In the genomic region with DNA sequence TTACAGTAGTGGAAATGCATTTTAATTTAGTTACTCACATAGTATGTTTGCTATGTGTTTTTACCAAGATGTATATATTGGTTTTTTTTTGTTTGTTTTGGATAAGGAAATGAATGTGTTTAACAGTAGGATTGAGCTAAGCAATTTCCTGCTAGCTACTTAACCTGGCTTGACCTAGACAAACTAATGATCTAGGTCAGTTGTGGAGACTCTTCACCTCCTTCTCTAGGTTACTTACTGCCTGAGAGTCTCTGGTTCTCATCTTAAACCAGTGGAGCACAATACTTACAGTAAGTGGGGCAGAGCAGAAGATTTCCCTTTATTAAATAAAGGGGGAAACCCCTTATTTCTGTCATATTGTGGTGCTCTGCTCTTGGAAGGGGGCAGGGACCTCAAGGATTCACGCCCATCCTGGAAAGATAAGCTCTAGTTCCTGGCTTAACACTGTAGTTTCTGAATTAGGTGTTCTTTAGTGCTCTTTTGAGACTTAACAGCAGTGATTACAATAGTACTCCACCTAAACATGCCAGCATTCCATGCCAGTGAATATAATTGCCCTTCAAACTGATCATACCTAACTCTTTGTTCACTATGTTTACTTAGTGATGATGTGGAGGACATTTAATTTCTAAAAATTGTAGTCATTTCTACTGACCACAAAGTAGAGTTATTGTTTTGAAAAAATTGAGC, we compare ENCODE assay signal across 14 cellular contexts.
A peak's percentile ranks its signal among the peaks of the same experiment; 100 is the strongest.
DNase-seq lines count a peak whose midpoint lies in the region; ATAC-seq and TF ChIP-seq lines count a peak whose summit lies in the region.
"Had no signal": no experiment of that assay in that cellular context is flagged by ENCODE, and none has a peak within 500 bp of the region (broad histone marks: within the 10 kb centered on the region; RNA-seq: fewer than 3 reads in every experiment).

No MANE protein-coding gene starts in this region.

- H3K4ac ChIP-seq in IMR-90 (ENCODE audit: low read depth, low read length): peak overlapping the region; percentile 75

- peak overlapping the region; percentile 23 for H3K56ac ChIP-seq in IMR-90 (ENCODE audit: extremely low read depth, insufficient read depth, low read length)

- H3K79me1 ChIP-seq in IMR-90 (ENCODE audit: low read depth in 1 of 2, low read length in 2 of 2): peaks cover 9 to 17% of the 10 kb centered on the region in 2 experiments; a peak in 2 of 4 replicates

- peak overlapping the region; percentile 75 for H4K91ac ChIP-seq in IMR-90 (ENCODE audit: insufficient read depth, low read depth, low read length)

- H3K23ac ChIP-seq in IMR-90 (ENCODE audit: low read depth, low read length): peak overlapping the region; percentile 88; the same call in 1 of the 2 replicates

- H3K27me3 ChIP-seq in IMR-90 (ENCODE audit: control insufficient read depth, insufficient read depth, low read length) (no peaks in the 10 kb centered on the region), kidney epithelial cell (ENCODE audit: control insufficient read depth, insufficient read depth, low read length) (no peaks in the 10 kb centered on the region), Peyer's patch (no peaks in the 10 kb centered on the region)

- no peak for TF ChIP-seq RAD21 in IMR-90 (IDR thresholded peaks at IDR 0.05; ENCODE audit: low read length)

- H2AK5ac ChIP-seq in IMR-90 (ENCODE audit: low read depth, low read length): peak overlapping the region; percentile 54; the same call in 1 of the 2 replicates

- H3K18ac ChIP-seq in IMR-90 (ENCODE audit: low read depth, low read length): peak overlapping the region; percentile 97

- H3K4me1 ChIP-seq in IMR-90 (ENCODE audit: control insufficient read depth, insufficient read depth, low read length) (peaks cover 8% of the 10 kb centered on the region), Peyer's patch (no peaks in the 10 kb centered on the region)

- peak overlapping the region; percentile 97 for H2BK5ac ChIP-seq in IMR-90 (ENCODE audit: low read depth, low read length, poor library complexity, severe bottlenecking)

- no peak overlapping the region for H3K4me3 ChIP-seq in AG04449 (ENCODE audit: low read depth, low read length)
- no peak overlapping the region for H3K4me3 ChIP-seq in IMR-90 (ENCODE audit: insufficient read depth, low read depth, low read length)
- no peak overlapping the region for H3K4me3 ChIP-seq in kidney epithelial cell (ENCODE audit: low read depth, low read length)
- no peak overlapping the region for H3K4me3 ChIP-seq in Peyer's patch

- DNase-seq in AG04449 (ENCODE audit: low read depth, low spot score) (peak; percentile 29), IMR-90 (peak; percentile 79), astrocyte of the hippocampus (ENCODE audit: low read depth, low spot score) (peak; percentile 56), kidney epithelial cell (ENCODE audit: low read depth) (peak; percentile 41), NCI-H524 (lab: John Stamatoyannopoulos, UW) (no peak), Peyer's patch (no peak), KG1 (lab: John Stamatoyannopoulos, UW) (no peak)
- DNase-seq: activated CD8-positive, alpha-beta T cell treated with anti-CD3 and anti-CD28 coated beads for 36 hours; activated naive CD4-positive, alpha-beta T cell treated with anti-CD3 and anti-CD28 coated beads, Interleukin-2, amount 10 ng/mL, durations not matched to agents 7 days and 5 days; effector CD8-positive, alpha-beta T cell; MV-4-11; NCI-H774; stimulated activated naive B cell treated with anti-CD40 and anti-IgM and Interleukin-4, amounts not matched to agents 10 μg/mL and 1 μg/mL and 100 μg/mL, for 72 hours had no signal

- TF ChIP-seq POLR2A in IMR-90 (IDR thresholded peaks at IDR 0.05; ENCODE audit: low read depth, low read length) (no peak), Peyer's patch (IDR thresholded peaks at IDR 0.05) (no peak)

- peak overlapping the region; percentile 84 for H3K14ac ChIP-seq in IMR-90 (replicated peaks; ENCODE audit: low read depth, low read length)

- no peaks in the 10 kb centered on the region for H3K36me3 ChIP-seq in IMR-90 (ENCODE audit: control insufficient read depth, insufficient read depth, low read length)
- no peaks in the 10 kb centered on the region for H3K36me3 ChIP-seq in kidney epithelial cell (ENCODE audit: control insufficient read depth, insufficient read depth, low read length)
- no peaks in the 10 kb centered on the region for H3K36me3 ChIP-seq in Peyer's patch

- CTCF ChIA-PET in AG04449 (lab: Yijun Ruan, JAX) (interaction anchor here (1.0 to 4.2 kb wide), 3 partner anchors 13 to 229 kb away, joined by 6 to 58 read pairs (median 6); no protein-coding TSS in a partner anchor), IMR-90 (lab: Yijun Ruan, JAX) (interaction anchor here (1.4 kb wide), 1 partner anchor 13 kb away, joined by 5 read pairs; no protein-coding TSS in a partner anchor)

- peak overlapping the region; percentile 66; the same call in 1 of the 2 replicates for H2BK20ac ChIP-seq in IMR-90 (ENCODE audit: low read depth, low read length)

- peaks cover 6% of the 10 kb centered on the region for H3K9me1 ChIP-seq in IMR-90 (ENCODE audit: insufficient read depth, low read length)

- H3K9me3 ChIP-seq in IMR-90 (ENCODE audit: control insufficient read depth, insufficient read depth, low read length) (no peaks in the 10 kb centered on the region), Peyer's patch (no peaks in the 10 kb centered on the region)

- intact Hi-C loops in IMR-90 (cut with micrococcal nuclease): loop anchor here (5.0 kb wide), 1 partner anchor 83 kb away; a partner anchor contains a TSS

- POLR2A ChIA-PET in AG04449 (lab: Yijun Ruan, JAX) (interaction anchor here (0.7 to 1.5 kb wide), 2 partner anchors 19 to 61 kb away, joined by 3 to 4 read pairs; no protein-coding TSS in a partner anchor), IMR-90 (lab: Charles Lee; ENCODE audit: unreplicated experiment) (interaction anchor here (0.6 kb wide), 1 partner anchor 61 kb away, joined by 7 read pairs; no protein-coding TSS in a partner anchor)

- H4K20me1 ChIP-seq in IMR-90 (ENCODE audit: insufficient read depth, low read length): no peaks in the 10 kb centered on the region

- peak overlapping the region in 1 of 2 experiments; percentile 85; a peak in 3 of 4 replicates for H4K8ac ChIP-seq in IMR-90 (ENCODE audit: low read depth in 2 of 2, low read length in 2 of 2)

- H3K27ac ChIP-seq in IMR-90 (ENCODE audit: insufficient read depth, low read length) (peak overlapping the region; percentile 3; the same call in 1 of the 2 replicates), Peyer's patch (no peak overlapping the region)

- peak overlapping the region; percentile 63 for H3K4me2 ChIP-seq in IMR-90 (ENCODE audit: low read depth, low read length)

- ATAC-seq in IMR-90 (ENCODE audit: low read depth) (peak; percentile 55), HG02970 (IDR thresholded peaks at IDR 0.05; ENCODE audit: low FRiP score, unreplicated experiment) (no peak)
- ATAC-seq: activated CD8-positive, alpha-beta T cell treated with anti-CD3 and anti-CD28 coated beads for 36 hours; stimulated activated naive B cell treated with anti-CD40 and anti-IgM and Interleukin-4, amounts not matched to agents 10 μg/mL and 1 μg/mL and 100 μg/mL, for 72 hours had no signal

- no TSS peak for BruUV-seq in IMR-90 (replicated peaks; lab: Mats Ljungman, UMichigan)

- in situ Hi-C loops in IMR-90 (cut with MboI; ENCODE audit: low sequenced_read_pairs): loop anchor here (25.0 kb wide), 1 partner anchor 398 kb away; a partner anchor contains a TSS

- peak overlapping the region; percentile 88; the same call in 1 of the 2 replicates for H2BK120ac ChIP-seq in IMR-90 (ENCODE audit: low read depth, low read length)

- TF ChIP-seq CTCF in AG04449 (IDR thresholded peaks at IDR 0.05; ENCODE audit: insufficient read depth, low read length, missing control alignments): no peak
- TF ChIP-seq CTCF in IMR-90 (conservative IDR thresholded peaks at IDR 0.05; ENCODE audit: low read depth, low read length): no peak
- no peak for TF ChIP-seq CTCF in kidney epithelial cell (IDR thresholded peaks at IDR 0.05; ENCODE audit: insufficient read depth, low read length, poor library complexity, severe bottlenecking)
- no peak for TF ChIP-seq CTCF in Peyer's patch (IDR thresholded peaks at IDR 0.05)

- peak overlapping the region; percentile 92; the same call in 1 of the 2 replicates for H4K5ac ChIP-seq in IMR-90 (ENCODE audit: low read depth, low read length)

- peak overlapping the region; percentile 22 for H2AK9ac ChIP-seq in IMR-90 (replicated peaks; ENCODE audit: low read depth, low read length, poor library complexity)

- dilution Hi-C loops in IMR-90 (cut with HindIII; ENCODE audit: low sequenced_read_pairs, unreplicated experiment): no loop called here

- WGBS in IMR-90 (ENCODE audit: extremely low coverage in 2 of 2, insufficient read length in 1 of 2), 2 experiments: no CpG with 5 or more reads among the region's 1 CpG

- H2BK15ac ChIP-seq in IMR-90 (ENCODE audit: low read depth, low read length): peak overlapping the region; percentile 53; the same call in 2 of the 3 replicates

- no peak overlapping the region for H2AFZ ChIP-seq in IMR-90 (replicated peaks; ENCODE audit: low read length, poor library complexity)

- H3K9ac ChIP-seq in IMR-90 (ENCODE audit: low read depth, low read length): no peak overlapping the region

TF ChIP-seq in IMR-90, 13 proteins besides CTCF, POLR2A, EP300 and RAD21:
- TF ChIP-seq CHD1 (IDR thresholded peaks at IDR 0.05; ENCODE audit: low read depth, low read length): no peak
- TF ChIP-seq RFX5 (IDR thresholded peaks at IDR 0.05; ENCODE audit: low read depth, low read length): no peak
- TF ChIP-seq, protein P1, sequence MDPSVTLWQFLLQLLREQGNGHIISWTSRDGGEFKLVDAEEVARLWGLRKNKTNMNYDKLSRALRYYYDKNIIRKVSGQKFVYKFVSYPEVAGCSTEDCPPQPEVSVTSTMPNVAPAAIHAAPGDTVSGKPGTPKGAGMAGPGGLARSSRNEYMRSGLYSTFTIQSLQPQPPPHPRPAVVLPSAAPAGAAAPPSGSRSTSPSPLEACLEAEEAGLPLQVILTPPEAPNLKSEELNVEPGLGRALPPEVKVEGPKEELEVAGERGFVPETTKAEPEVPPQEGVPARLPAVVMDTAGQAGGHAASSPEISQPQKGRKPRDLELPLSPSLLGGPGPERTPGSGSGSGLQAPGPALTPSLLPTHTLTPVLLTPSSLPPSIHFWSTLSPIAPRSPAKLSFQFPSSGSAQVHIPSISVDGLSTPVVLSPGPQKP (IDR thresholded peaks at IDR 0.05; ENCODE audit: borderline replicate concordance, low read depth, low read length): no peak
- TF ChIP-seq BHLHE40 (IDR thresholded peaks at IDR 0.05; ENCODE audit: low read depth, low read length): no peak
- TF ChIP-seq CEBPB (IDR thresholded peaks at IDR 0.05; ENCODE audit: low read depth, low read length): no peak
- TF ChIP-seq MXI1 (IDR thresholded peaks at IDR 0.05; ENCODE audit: borderline replicate concordance, low read depth, low read length): no peak
- no peak for TF ChIP-seq RCOR1 (IDR thresholded peaks at IDR 0.05; ENCODE audit: insufficient replicate concordance, low read length)
- TF ChIP-seq MAZ (IDR thresholded peaks at IDR 0.05; ENCODE audit: borderline replicate concordance, low read depth, low read length): no peak
- no peak for TF ChIP-seq MAFK (IDR thresholded peaks at IDR 0.05; ENCODE audit: low read depth, low read length)
- TF ChIP-seq NFE2L2 (IDR thresholded peaks at IDR 0.05; ENCODE audit: low read depth, low read length): no peak

Comparison
In these comparisons a context has a peak if more than half of its experiments do, and no peak if none do; other contexts are left out.
1. DNase-seq: peak in AG04449 (single experiment), IMR-90 (single experiment), astrocyte of the hippocampus (single experiment) and kidney epithelial cell (single experiment); none in NCI-H524 (0 of 2), Peyer's patch (0 of 3) and KG1 (single experiment).